Comparison of ENCODE assay signal across 2 cellular contexts in the genomic region with DNA sequence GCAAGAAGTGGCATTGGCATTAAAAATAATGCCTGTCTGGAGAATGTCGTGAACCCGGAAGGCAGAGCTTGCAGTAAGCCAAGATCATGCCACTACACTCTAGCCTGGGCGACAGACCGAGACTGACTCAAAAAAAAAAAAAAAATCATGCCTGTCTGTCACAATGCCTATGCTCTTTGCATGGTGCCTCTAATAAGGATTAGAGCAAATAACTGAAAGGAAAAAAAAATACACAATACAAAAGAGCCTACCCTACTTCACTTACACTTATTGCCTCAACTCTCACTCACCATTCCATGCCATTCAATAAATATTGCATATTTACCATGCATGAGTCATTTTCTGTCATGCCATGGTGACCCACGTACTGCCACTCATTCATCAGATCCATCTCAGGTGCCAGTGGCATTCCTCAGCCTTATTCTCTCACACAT.
A peak's percentile ranks its signal among the peaks of the same experiment; 100 is the strongest.
TF ChIP-seq lines count a peak whose summit lies in the region.

No MANE protein-coding gene starts in this region.

TF ChIP-seq in SK-N-SH treated with all-trans-retinoic acid at 6 μM for 48 hours, 23 proteins besides CTCF, POLR2A, EP300 and RAD21 (continued from another document):
- TF ChIP-seq OSR1 (CRISPR knock-in tag; IDR thresholded peaks at IDR 0.05) (no peak), ZNF70 (CRISPR knock-in tag; IDR thresholded peaks at IDR 0.05) (no peak), TOX (CRISPR knock-in tag; IDR thresholded peaks at IDR 0.05; ENCODE audit: borderline replicate concordance) (no peak), ZFP3 (CRISPR knock-in tag; IDR thresholded peaks at IDR 0.05) (no peak), RARB (CRISPR knock-in tag; IDR thresholded peaks at IDR 0.05) (no peak), ZNF8 (CRISPR knock-in tag; IDR thresholded peaks at IDR 0.05) (no peak), ISL1 (CRISPR knock-in tag; IDR thresholded peaks at IDR 0.05) (no peak)
- TF ChIP-seq, protein P1, sequence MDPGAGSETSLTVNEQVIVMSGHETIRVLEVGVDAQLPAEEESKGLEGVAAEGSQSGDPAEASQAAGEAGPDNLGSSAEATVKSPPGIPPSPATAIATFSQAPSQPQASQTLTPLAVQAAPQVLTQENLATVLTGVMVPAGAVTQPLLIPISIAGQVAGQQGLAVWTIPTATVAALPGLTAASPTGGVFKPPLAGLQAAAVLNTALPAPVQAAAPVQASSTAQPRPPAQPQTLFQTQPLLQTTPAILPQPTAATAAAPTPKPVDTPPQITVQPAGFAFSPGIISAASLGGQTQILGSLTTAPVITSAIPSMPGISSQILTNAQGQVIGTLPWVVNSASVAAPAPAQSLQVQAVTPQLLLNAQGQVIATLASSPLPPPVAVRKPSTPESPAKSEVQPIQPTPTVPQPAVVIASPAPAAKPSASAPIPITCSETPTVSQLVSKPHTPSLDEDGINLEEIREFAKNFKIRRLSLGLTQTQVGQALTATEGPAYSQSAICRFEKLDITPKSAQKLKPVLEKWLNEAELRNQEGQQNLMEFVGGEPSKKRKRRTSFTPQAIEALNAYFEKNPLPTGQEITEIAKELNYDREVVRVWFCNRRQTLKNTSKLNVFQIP (CRISPR knock-in tag; IDR thresholded peaks at IDR 0.05; ENCODE audit: borderline replicate concordance, low read depth), result no peak
- TF ChIP-seq, protein P2, sequence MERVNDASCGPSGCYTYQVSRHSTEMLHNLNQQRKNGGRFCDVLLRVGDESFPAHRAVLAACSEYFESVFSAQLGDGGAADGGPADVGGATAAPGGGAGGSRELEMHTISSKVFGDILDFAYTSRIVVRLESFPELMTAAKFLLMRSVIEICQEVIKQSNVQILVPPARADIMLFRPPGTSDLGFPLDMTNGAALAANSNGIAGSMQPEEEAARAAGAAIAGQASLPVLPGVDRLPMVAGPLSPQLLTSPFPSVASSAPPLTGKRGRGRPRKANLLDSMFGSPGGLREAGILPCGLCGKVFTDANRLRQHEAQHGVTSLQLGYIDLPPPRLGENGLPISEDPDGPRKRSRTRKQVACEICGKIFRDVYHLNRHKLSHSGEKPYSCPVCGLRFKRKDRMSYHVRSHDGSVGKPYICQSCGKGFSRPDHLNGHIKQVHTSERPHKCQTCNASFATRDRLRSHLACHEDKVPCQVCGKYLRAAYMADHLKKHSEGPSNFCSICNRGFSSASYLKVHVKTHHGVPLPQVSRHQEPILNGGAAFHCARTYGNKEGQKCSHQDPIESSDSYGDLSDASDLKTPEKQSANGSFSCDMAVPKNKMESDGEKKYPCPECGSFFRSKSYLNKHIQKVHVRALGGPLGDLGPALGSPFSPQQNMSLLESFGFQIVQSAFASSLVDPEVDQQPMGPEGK (CRISPR knock-in tag; IDR thresholded peaks at IDR 0.05; ENCODE audit: borderline replicate concordance), result no peak
- TF ChIP-seq, protein P3, sequence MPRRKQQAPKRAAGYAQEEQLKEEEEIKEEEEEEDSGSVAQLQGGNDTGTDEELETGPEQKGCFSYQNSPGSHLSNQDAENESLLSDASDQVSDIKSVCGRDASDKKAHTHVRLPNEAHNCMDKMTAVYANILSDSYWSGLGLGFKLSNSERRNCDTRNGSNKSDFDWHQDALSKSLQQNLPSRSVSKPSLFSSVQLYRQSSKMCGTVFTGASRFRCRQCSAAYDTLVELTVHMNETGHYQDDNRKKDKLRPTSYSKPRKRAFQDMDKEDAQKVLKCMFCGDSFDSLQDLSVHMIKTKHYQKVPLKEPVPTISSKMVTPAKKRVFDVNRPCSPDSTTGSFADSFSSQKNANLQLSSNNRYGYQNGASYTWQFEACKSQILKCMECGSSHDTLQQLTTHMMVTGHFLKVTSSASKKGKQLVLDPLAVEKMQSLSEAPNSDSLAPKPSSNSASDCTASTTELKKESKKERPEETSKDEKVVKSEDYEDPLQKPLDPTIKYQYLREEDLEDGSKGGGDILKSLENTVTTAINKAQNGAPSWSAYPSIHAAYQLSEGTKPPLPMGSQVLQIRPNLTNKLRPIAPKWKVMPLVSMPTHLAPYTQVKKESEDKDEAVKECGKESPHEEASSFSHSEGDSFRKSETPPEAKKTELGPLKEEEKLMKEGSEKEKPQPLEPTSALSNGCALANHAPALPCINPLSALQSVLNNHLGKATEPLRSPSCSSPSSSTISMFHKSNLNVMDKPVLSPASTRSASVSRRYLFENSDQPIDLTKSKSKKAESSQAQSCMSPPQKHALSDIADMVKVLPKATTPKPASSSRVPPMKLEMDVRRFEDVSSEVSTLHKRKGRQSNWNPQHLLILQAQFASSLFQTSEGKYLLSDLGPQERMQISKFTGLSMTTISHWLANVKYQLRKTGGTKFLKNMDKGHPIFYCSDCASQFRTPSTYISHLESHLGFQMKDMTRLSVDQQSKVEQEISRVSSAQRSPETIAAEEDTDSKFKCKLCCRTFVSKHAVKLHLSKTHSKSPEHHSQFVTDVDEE (CRISPR knock-in tag; IDR thresholded peaks at IDR 0.05), result no peak
- TF ChIP-seq, protein P4, sequence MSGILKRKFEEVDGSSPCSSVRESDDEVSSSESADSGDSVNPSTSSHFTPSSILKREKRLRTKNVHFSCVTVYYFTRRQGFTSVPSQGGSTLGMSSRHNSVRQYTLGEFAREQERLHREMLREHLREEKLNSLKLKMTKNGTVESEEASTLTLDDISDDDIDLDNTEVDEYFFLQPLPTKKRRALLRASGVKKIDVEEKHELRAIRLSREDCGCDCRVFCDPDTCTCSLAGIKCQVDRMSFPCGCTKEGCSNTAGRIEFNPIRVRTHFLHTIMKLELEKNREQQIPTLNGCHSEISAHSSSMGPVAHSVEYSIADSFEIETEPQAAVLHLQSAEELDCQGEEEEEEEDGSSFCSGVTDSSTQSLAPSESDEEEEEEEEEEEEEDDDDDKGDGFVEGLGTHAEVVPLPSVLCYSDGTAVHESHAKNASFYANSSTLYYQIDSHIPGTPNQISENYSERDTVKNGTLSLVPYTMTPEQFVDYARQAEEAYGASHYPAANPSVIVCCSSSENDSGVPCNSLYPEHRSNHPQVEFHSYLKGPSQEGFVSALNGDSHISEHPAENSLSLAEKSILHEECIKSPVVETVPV (CRISPR knock-in tag; IDR thresholded peaks at IDR 0.05), result no peak

TF ChIP-seq in HEK293, 187 proteins besides CTCF, POLR2A, EP300 and RAD21 (continued from another document):
- TF ChIP-seq ZNF530 (tag by site-specific recombination; IDR thresholded peaks at IDR 0.05; ENCODE audit: low read depth) (no peak), ZNF843 (tag by site-specific recombination; IDR thresholded peaks at IDR 0.05) (no peak), ZBTB21 (tag by site-specific recombination; IDR thresholded peaks at IDR 0.05) (no peak), ZNF341 (tag by site-specific recombination; IDR thresholded peaks at IDR 0.05; ENCODE audit: low read depth) (no peak), ZNF600 (tag by site-specific recombination; IDR thresholded peaks at IDR 0.05) (0 out of 2 replicates have a peak, but pooled peaks have one; percentile 34), ZNF140 (tag by site-specific recombination; IDR thresholded peaks at IDR 0.05) (no peak), KLF16 (tag by site-specific recombination; IDR thresholded peaks at IDR 0.05) (no peak), ZNF157 (tag by site-specific recombination; IDR thresholded peaks at IDR 0.05) (no peak), KLF7 (tag by site-specific recombination; IDR thresholded peaks at IDR 0.05; ENCODE audit: borderline replicate concordance) (no peak), KLF1 (tag by site-specific recombination; IDR thresholded peaks at IDR 0.05) (no peak), PRDM1 (tag by site-specific recombination; IDR thresholded peaks at IDR 0.05) (peak; percentile 70), ZNF791 (tag by site-specific recombination; IDR thresholded peaks at IDR 0.05) (no peak), FEZF1 (tag by site-specific recombination; IDR thresholded peaks at IDR 0.05) (0 out of 2 replicates have a peak, but pooled peaks have one; percentile 42), ZNF155 (tag by site-specific recombination; IDR thresholded peaks at IDR 0.05) (no peak), ZNF311 (tag by site-specific recombination; IDR thresholded peaks at IDR 0.05; ENCODE audit: borderline replicate concordance) (no peak)
- TF ChIP-seq, protein P5, sequence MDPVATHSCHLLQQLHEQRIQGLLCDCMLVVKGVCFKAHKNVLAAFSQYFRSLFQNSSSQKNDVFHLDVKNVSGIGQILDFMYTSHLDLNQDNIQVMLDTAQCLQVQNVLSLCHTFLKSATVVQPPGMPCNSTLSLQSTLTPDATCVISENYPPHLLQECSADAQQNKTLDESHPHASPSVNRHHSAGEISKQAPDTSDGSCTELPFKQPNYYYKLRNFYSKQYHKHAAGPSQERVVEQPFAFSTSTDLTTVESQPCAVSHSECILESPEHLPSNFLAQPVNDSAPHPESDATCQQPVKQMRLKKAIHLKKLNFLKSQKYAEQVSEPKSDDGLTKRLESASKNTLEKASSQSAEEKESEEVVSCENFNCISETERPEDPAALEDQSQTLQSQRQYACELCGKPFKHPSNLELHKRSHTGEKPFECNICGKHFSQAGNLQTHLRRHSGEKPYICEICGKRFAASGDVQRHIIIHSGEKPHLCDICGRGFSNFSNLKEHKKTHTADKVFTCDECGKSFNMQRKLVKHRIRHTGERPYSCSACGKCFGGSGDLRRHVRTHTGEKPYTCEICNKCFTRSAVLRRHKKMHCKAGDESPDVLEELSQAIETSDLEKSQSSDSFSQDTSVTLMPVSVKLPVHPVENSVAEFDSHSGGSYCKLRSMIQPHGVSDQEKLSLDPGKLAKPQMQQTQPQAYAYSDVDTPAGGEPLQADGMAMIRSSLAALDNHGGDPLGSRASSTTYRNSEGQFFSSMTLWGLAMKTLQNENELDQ (tag by site-specific recombination; IDR thresholded peaks at IDR 0.05; ENCODE audit: low read depth), result no peak
